Comparison of ENCODE assay signal across 1 cellular context in the genomic region with DNA sequence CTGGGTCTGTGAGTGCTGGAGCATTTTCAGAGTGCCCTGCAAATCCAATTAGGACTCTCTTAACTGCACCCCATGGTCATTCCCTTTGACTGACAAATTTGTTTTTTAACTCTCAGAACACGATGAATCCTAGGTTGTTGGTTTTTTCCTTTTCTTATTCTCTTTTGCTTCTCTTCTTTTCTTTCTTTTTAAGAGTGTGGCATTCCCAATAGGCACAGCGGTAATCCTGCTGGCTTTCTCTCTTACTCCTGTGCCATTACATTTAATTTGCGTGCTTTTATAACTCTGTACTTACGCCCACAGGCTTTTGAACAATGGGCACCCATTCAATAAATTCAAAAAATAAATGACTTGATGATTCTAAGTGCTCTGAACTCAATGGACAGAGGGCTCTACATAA.
TF ChIP-seq lines count a peak whose summit lies in the region.

No MANE protein-coding gene starts in this region.

TF ChIP-seq in SK-N-SH treated with all-trans-retinoic acid at 6 μM for 48 hours, 23 proteins besides CTCF, POLR2A, EP300 and RAD21 (continued from another document):
- TF ChIP-seq, protein P1, sequence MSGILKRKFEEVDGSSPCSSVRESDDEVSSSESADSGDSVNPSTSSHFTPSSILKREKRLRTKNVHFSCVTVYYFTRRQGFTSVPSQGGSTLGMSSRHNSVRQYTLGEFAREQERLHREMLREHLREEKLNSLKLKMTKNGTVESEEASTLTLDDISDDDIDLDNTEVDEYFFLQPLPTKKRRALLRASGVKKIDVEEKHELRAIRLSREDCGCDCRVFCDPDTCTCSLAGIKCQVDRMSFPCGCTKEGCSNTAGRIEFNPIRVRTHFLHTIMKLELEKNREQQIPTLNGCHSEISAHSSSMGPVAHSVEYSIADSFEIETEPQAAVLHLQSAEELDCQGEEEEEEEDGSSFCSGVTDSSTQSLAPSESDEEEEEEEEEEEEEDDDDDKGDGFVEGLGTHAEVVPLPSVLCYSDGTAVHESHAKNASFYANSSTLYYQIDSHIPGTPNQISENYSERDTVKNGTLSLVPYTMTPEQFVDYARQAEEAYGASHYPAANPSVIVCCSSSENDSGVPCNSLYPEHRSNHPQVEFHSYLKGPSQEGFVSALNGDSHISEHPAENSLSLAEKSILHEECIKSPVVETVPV (CRISPR knock-in tag; IDR thresholded peaks at IDR 0.05): no peak
- TF ChIP-seq ZNF70 (CRISPR knock-in tag; IDR thresholded peaks at IDR 0.05): no peak
- TF ChIP-seq ZC3H10 (CRISPR knock-in tag; IDR thresholded peaks at IDR 0.05): no peak
- no peak for TF ChIP-seq TOX (CRISPR knock-in tag; IDR thresholded peaks at IDR 0.05; ENCODE audit: borderline replicate concordance)
- no peak for TF ChIP-seq ZNF565 (CRISPR knock-in tag; conservative IDR thresholded peaks at IDR 0.05; ENCODE audit: low read depth)
- TF ChIP-seq BACH2 (CRISPR knock-in tag; IDR thresholded peaks at IDR 0.05; ENCODE audit: borderline replicate concordance): no peak
- TF ChIP-seq, protein P2, sequence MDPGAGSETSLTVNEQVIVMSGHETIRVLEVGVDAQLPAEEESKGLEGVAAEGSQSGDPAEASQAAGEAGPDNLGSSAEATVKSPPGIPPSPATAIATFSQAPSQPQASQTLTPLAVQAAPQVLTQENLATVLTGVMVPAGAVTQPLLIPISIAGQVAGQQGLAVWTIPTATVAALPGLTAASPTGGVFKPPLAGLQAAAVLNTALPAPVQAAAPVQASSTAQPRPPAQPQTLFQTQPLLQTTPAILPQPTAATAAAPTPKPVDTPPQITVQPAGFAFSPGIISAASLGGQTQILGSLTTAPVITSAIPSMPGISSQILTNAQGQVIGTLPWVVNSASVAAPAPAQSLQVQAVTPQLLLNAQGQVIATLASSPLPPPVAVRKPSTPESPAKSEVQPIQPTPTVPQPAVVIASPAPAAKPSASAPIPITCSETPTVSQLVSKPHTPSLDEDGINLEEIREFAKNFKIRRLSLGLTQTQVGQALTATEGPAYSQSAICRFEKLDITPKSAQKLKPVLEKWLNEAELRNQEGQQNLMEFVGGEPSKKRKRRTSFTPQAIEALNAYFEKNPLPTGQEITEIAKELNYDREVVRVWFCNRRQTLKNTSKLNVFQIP (CRISPR knock-in tag; IDR thresholded peaks at IDR 0.05; ENCODE audit: borderline replicate concordance, low read depth): no peak
- TF ChIP-seq PPARA (CRISPR knock-in tag; IDR thresholded peaks at IDR 0.05; ENCODE audit: borderline replicate concordance): no peak
- no peak for TF ChIP-seq GLIS3 (CRISPR knock-in tag; IDR thresholded peaks at IDR 0.05)
- TF ChIP-seq SNAI2 (CRISPR knock-in tag; IDR thresholded peaks at IDR 0.05): no peak
- TF ChIP-seq RARB (CRISPR knock-in tag; IDR thresholded peaks at IDR 0.05): no peak
